Comparison of ENCODE assay signal across 13 cellular contexts in genomic region chr5:127936439-127936972, GRCh38.
DNase-seq lines count a peak whose midpoint lies in the region; ATAC-seq and TF ChIP-seq lines count a peak whose summit lies in the region.
"Had no signal": no experiment of that assay in that cellular context is flagged by ENCODE, and none has a peak within 500 bp of the region (broad histone marks: within the 10 kb centered on the region; RNA-seq: fewer than 3 reads in every experiment).

No MANE protein-coding gene starts in this region.

- no peak overlapping the region for H3K4me3 Mint-ChIP-seq in naive thymus-derived CD8-positive, alpha-beta T cell

- in situ Hi-C loops in GM13977 (cut with MboI; ENCODE audit: low pct_unique_long_range_greater_than_20kb, low sequenced_read_pairs, unreplicated experiment) = no loop called here

- no peaks in the 10 kb centered on the region for H3K36me3 ChIP-seq in PC-3 (ENCODE audit: low read depth, low read length)
- H3K36me3 ChIP-seq: heart left ventricle, MG63, thyroid gland had no signal

- H3K27ac Mint-ChIP-seq in naive thymus-derived CD8-positive, alpha-beta T cell = peak overlapping the region in 6 of 10 donors; percentile 42 to 77 (median 68)

- H3K79me2 ChIP-seq in PC-3 (ENCODE audit: low read length) = no peaks in the 10 kb centered on the region

- H3K9ac ChIP-seq in PC-3 (ENCODE audit: low read length) = peak overlapping the region; percentile 54

- H3K4me1 Mint-ChIP-seq in naive thymus-derived CD8-positive, alpha-beta T cell = peaks cover 2 to 12% (median 2%) of the 10 kb centered on the region in 4 donors

- peak overlapping the region; percentile 89 for H3K27ac ChIP-seq in PC-3 (ENCODE audit: low read length)
- H3K27ac ChIP-seq in foreskin keratinocyte = no peak overlapping the region
- H3K27ac ChIP-seq: heart left ventricle, thyroid gland had no signal

- no peaks in the 10 kb centered on the region for H3F3A ChIP-seq in PC-3 (ENCODE audit: low read length, unreplicated experiment)

- H3K27me3 ChIP-seq in PC-3 (ENCODE audit: low read length) (no peaks in the 10 kb centered on the region), foreskin keratinocyte (no peaks in the 10 kb centered on the region)
- H3K27me3 ChIP-seq: heart left ventricle, MG63, thyroid gland had no signal

- H3K4me1 ChIP-seq in PC-3 (ENCODE audit: insufficient read depth, low read length) = peaks cover 43% of the 10 kb centered on the region
- peaks cover 13% of the 10 kb centered on the region for H3K4me1 ChIP-seq in foreskin keratinocyte

- no peak overlapping the region for H2AFZ ChIP-seq in PC-3 (ENCODE audit: low read length)

- no peaks in the 10 kb centered on the region for H3K9me3 Mint-ChIP-seq in naive thymus-derived CD8-positive, alpha-beta T cell

- H3K9me2 ChIP-seq in PC-3 (replicated peaks; ENCODE audit: low read length) = no peaks in the 10 kb centered on the region

- H3K4me3 ChIP-seq in PC-3 (ENCODE audit: low read length) = no peak overlapping the region
- H3K4me3 ChIP-seq: heart left ventricle, MG63, thyroid gland had no signal

- H4K20me1 ChIP-seq in PC-3 (ENCODE audit: low read length) = no peaks in the 10 kb centered on the region

- DNase-seq in DMS53 (lab: John Stamatoyannopoulos, UW) = peak; percentile 8
- no peak for DNase-seq in DMS53 treated with DMSO at 0.1 percent for 48 hours (lab: John Stamatoyannopoulos, UW; ENCODE audit: unreplicated experiment)
- DNase-seq in GM13977 (ENCODE audit: low spot score) = peak; percentile 30
- DNase-seq in PC-3 = peak; percentile 68
- DNase-seq in naive thymus-derived CD8-positive, alpha-beta T cell = peak in 3 of 10 donors; percentile 3 to 7 (median 7)
- no peak for DNase-seq in foreskin keratinocyte
- DNase-seq in SK-N-DZ (ENCODE audit: low spot score) = no peak
- no peak for DNase-seq in HCEC 1CT
- DNase-seq: heart left ventricle, MG63, NCI-H2171, thyroid gland had no signal

- TF ChIP-seq CTCF in GM13977 (IDR thresholded peaks at IDR 0.05; ENCODE audit: extremely low read depth, insufficient read depth, missing control alignments) (no peak), PC-3 (conservative IDR thresholded peaks at IDR 0.05; ENCODE audit: low read depth, low read length) (no peak), foreskin keratinocyte (conservative IDR thresholded peaks at IDR 0.05) (no peak)

- H3K9me3 ChIP-seq in PC-3 (ENCODE audit: low read length) = no peaks in the 10 kb centered on the region
- H3K9me3 ChIP-seq: heart left ventricle, MG63, thyroid gland had no signal

- intact Hi-C loops in PC-3 (cut with micrococcal nuclease) = no loop called here

- H3K27me3 Mint-ChIP-seq in naive thymus-derived CD8-positive, alpha-beta T cell = no peaks in the 10 kb centered on the region

- no peak for ATAC-seq in PC-3
- ATAC-seq in naive thymus-derived CD8-positive, alpha-beta T cell = peak in 1 of 2 donors; percentile 67
- no peak for ATAC-seq in foreskin keratinocyte
- ATAC-seq: heart left ventricle, sciatic nerve had no signal

- CTCF ChIA-PET in PC-3 (lab: Charles Lee) = interaction anchor here (0.6 kb wide), 1 partner anchor 186 kb away, joined by 3 read pairs; no protein-coding TSS in a partner anchor

- POLR2A ChIA-PET in PC-3 (lab: Charles Lee; ENCODE audit: unreplicated experiment) = no interaction called here
- POLR2A ChIA-PET in naive thymus-derived CD8-positive, alpha-beta T cell (lab: Charles Lee) = no interaction called here

- H3K4me2 ChIP-seq in PC-3 (ENCODE audit: low read length) = peak overlapping the region; percentile 47

- BruUV-seq in PC-3 (replicated peaks; lab: Mats Ljungman, UMichigan) = no TSS peak

- H3K36me3 Mint-ChIP-seq in naive thymus-derived CD8-positive, alpha-beta T cell = peaks cover 0 to 6% (median 2%) of the 10 kb centered on the region in 3 donors

Comparison
In these comparisons a context has a peak if more than half of its experiments do, and no peak if none do; other contexts are left out.
1. DNase-seq: peak in DMS53 (single experiment), GM13977 (single experiment) and PC-3 (single experiment); none in DMS53 treated with DMSO at 0.1 percent for 48 hours (single experiment), foreskin keratinocyte (0 of 2), SK-N-DZ (single experiment) and HCEC 1CT (single experiment).